Comparison of ENCODE assay signal across 13 cellular contexts in genomic region chr2:55550368-55551102, GRCh38. TPM values are rescaled to one million over a fixed set of nuclear protein-coding genes. Genes with fewer than 3 reads are reported as not detected.
DNase-seq lines count a peak whose midpoint lies in the region; ATAC-seq and TF ChIP-seq lines count a peak whose summit lies in the region.
"Had no signal": no experiment of that assay in that cellular context is flagged by ENCODE, and none has a peak within 500 bp of the region (broad histone marks: within the 10 kb centered on the region; RNA-seq: fewer than 3 reads in every experiment).

No MANE protein-coding gene starts in this region.

- in situ Hi-C loops in astrocyte of the spinal cord (cut with HindIII; ENCODE audit: low sequenced_read_pairs), result no loop called here

- peak overlapping the region in 2 of 3 donors; percentile 46 to 60 for H3K27ac Mint-ChIP-seq in CD4-positive, CD25-positive, alpha-beta regulatory T cell
- H3K27ac Mint-ChIP-seq: dendritic cell treated with granulocyte-macrophage colony-stimulating factor and Interleukin-4, amounts not matched to agents 40 ng/mL and 50 ng/mL, for 4 days had no signal

- H3K4me1 Mint-ChIP-seq in CD4-positive, CD25-positive, alpha-beta regulatory T cell, result peaks cover 7 to 24% (median 13%) of the 10 kb centered on the region in 4 donors
- H3K4me1 Mint-ChIP-seq: IgD-negative memory B cell had no signal

- no peaks in the 10 kb centered on the region for H3K27me3 ChIP-seq in CD4-positive, CD25-positive, alpha-beta regulatory T cell (ENCODE audit: control insufficient read depth, insufficient read depth, low read length)
- H3K27me3 ChIP-seq: SJCRH30 had no signal

- H3K4me3 ChIP-seq in CD4-positive, CD25-positive, alpha-beta regulatory T cell (ENCODE audit: low read depth, low read length), result no peak overlapping the region
- H3K4me3 ChIP-seq in astrocyte of the spinal cord (ENCODE audit: low read depth, low read length), result no peak overlapping the region
- H3K4me3 ChIP-seq: SJCRH30 had no signal

- H3K36me3 ChIP-seq in CD4-positive, CD25-positive, alpha-beta regulatory T cell (ENCODE audit: control insufficient read depth, insufficient read depth, low read length), result peaks cover 53% of the 10 kb centered on the region

- peaks cover 40% of the 10 kb centered on the region for H3K36me3 Mint-ChIP-seq in CD4-positive, CD25-positive, alpha-beta regulatory T cell
- H3K36me3 Mint-ChIP-seq: IgD-negative memory B cell had no signal

- H3K27ac ChIP-seq in CD4-positive, CD25-positive, alpha-beta regulatory T cell (ENCODE audit: insufficient read depth, low read length, poor library complexity, severe bottlenecking), result peak overlapping the region; percentile 6
- H3K27ac ChIP-seq: SJCRH30 had no signal

- H3K4me3 Mint-ChIP-seq in CD4-positive, CD25-positive, alpha-beta regulatory T cell, result no peak overlapping the region
- H3K4me3 Mint-ChIP-seq: dendritic cell treated with granulocyte-macrophage colony-stimulating factor and Interleukin-4, amounts not matched to agents 40 ng/mL and 50 ng/mL, for 4 days; IgD-negative memory B cell had no signal

- no peaks in the 10 kb centered on the region for H3K9me3 ChIP-seq in CD4-positive, CD25-positive, alpha-beta regulatory T cell (ENCODE audit: control insufficient read depth in 2 of 2, low read length in 2 of 2)
- H3K9me3 ChIP-seq: SJCRH30 had no signal

- H3K4me1 ChIP-seq in CD4-positive, CD25-positive, alpha-beta regulatory T cell (ENCODE audit: control insufficient read depth, insufficient read depth, low read length, poor library complexity, severe bottlenecking), result no peaks in the 10 kb centered on the region

- no peak for ATAC-seq in CD4-positive, CD25-positive, alpha-beta regulatory T cell (ENCODE audit: low read depth in 2 of 2)
- ATAC-seq in GM21528 (IDR thresholded peaks at IDR 0.05; ENCODE audit: low FRiP score, unreplicated experiment), result no peak

- DNase-seq in CD4-positive, CD25-positive, alpha-beta regulatory T cell, result no peak
- DNase-seq in M059J (ENCODE audit: low read depth), result peak; percentile 69
- peak; percentile 86 for DNase-seq in astrocyte of the spinal cord (ENCODE audit: low read depth, low spot score)
- DNase-seq in lung microvascular endothelial cell (ENCODE audit: low read depth in 2 of 2), result peak; percentile 23 to 85
- DNase-seq in NCI-H524 (lab: John Stamatoyannopoulos, UW), result no peak
- DNase-seq in NCI-H1105 treated with DMSO at 0.1 percent for 48 hours (lab: John Stamatoyannopoulos, UW), result no peak
- DNase-seq in GOT3 (lab: John Stamatoyannopoulos, UW), result no peak
- DNase-seq: activated gamma-delta T cell treated with Interleukin-2 at 50 U/mL for 16 hours; stimulated activated naive CD4-positive, alpha-beta T cell had no signal

- no peaks in the 10 kb centered on the region for H3K27me3 Mint-ChIP-seq in CD4-positive, CD25-positive, alpha-beta regulatory T cell
- H3K27me3 Mint-ChIP-seq: dendritic cell treated with granulocyte-macrophage colony-stimulating factor and Interleukin-4, amounts not matched to agents 40 ng/mL and 50 ng/mL, for 4 days; IgD-negative memory B cell had no signal

- no peak for TF ChIP-seq CTCF in astrocyte of the spinal cord (IDR thresholded peaks at IDR 0.05; ENCODE audit: low read depth, low read length)

- H3K9me3 Mint-ChIP-seq in CD4-positive, CD25-positive, alpha-beta regulatory T cell, result no peaks in the 10 kb centered on the region
- H3K9me3 Mint-ChIP-seq: dendritic cell treated with granulocyte-macrophage colony-stimulating factor and Interleukin-4, amounts not matched to agents 40 ng/mL and 50 ng/mL, for 4 days; IgD-negative memory B cell had no signal

RNA-seq across cellular contexts. Expression of gene CFAP36, which starts 31.0 kb away (rescaled TPM):
- total RNA-seq in CD4-positive, CD25-positive, alpha-beta regulatory T cell, result 27.4 TPM
- 10 to 100 TPM; 24.0 to 29.8 (median 27.1) TPM for polyA plus RNA-seq in CD4-positive, CD25-positive, alpha-beta regulatory T cell
- total RNA-seq in M059J (2014; rRNA removed; shearing (Covaris generic)), result 20.5 and 25.3 TPM in 2 replicates
- total RNA-seq in lung microvascular endothelial cell, result 5.7 and 8.3 TPM in 2 replicates

Comparison
In these comparisons a context has a peak if more than half of its experiments do, and no peak if none do; other contexts are left out.
1. DNase-seq: peak in M059J (single experiment), astrocyte of the spinal cord (single experiment) and lung microvascular endothelial cell (2 of 2); none in CD4-positive, CD25-positive, alpha-beta regulatory T cell (0 of 3), NCI-H524 (0 of 2), NCI-H1105 treated with DMSO at 0.1 percent for 48 hours (single experiment) and GOT3 (single experiment).